8 cellular contexts compared by ENCODE assay signal in the genomic region with DNA sequence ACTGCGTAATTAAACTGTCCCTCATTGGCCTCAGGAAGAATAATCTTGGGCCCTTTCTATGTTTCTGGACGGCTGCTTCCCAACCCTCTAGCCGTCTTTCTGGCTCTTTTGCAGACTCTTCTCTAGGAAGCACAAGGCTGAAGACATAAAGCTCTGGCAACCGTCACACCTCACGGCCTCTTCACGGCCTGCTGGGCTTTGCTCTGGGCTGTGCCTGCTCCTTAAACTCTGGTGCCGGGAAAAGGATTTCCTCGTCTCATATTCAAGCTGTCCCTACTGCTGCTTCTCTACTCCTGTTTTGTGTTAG. TPM values are rescaled to one million over a fixed set of nuclear protein-coding genes. Genes with fewer than 3 reads are reported as not detected.
A peak's percentile ranks its signal among the peaks of the same experiment; 100 is the strongest.
DNase-seq lines count a peak whose midpoint lies in the region; ATAC-seq and TF ChIP-seq lines count a peak whose summit lies in the region.

No MANE protein-coding gene starts in this region.

- H3K9me3 ChIP-seq in BLaER1 treated with 17β-estradiol and CSF1 and Interleukin-3, amounts not matched to agents 10 nM and 100 nM (replicated peaks in 1 of 11): peaks cover 0 to 5% (median 0%) of the 10 kb centered on the region in 11 experiments; a peak in 1 of 22 replicates
- no peaks in the 10 kb centered on the region for H3K9me3 ChIP-seq in Karpas-422 (ENCODE audit: low read length)

- H4K20me1 ChIP-seq in BLaER1 treated with 17β-estradiol and CSF1 and Interleukin-3, amounts not matched to agents 10 nM and 100 nM: peaks cover 0 to 17% (median 0%) of the 10 kb centered on the region in 11 experiments; a peak in 2 of 22 replicates
- H4K20me1 ChIP-seq in Karpas-422 (ENCODE audit: insufficient read depth, low read depth, low read length): no peaks in the 10 kb centered on the region

- ATAC-seq in HG03159 (IDR thresholded peaks at IDR 0.05; ENCODE audit: unreplicated experiment) (no peak), GM21529 (IDR thresholded peaks at IDR 0.05; ENCODE audit: unreplicated experiment) (no peak)

- peak overlapping the region; percentile 61 to 87 (median 83) for H3K27ac ChIP-seq in BLaER1 treated with 17β-estradiol and CSF1 and Interleukin-3, amounts not matched to agents 10 nM and 100 nM
- H3K27ac ChIP-seq in Karpas-422 (ENCODE audit: low read length): peak overlapping the region; percentile 94
- peak overlapping the region in 45 of 59 donors; percentile 0 to 80 (median 53) for H3K27ac ChIP-seq in dorsolateral prefrontal cortex

- H3K79me2 ChIP-seq in Karpas-422 (ENCODE audit: low read length): peaks cover 65% of the 10 kb centered on the region

- H2AFZ ChIP-seq in Karpas-422 (ENCODE audit: low read length): no peak overlapping the region

- peak overlapping the region; percentile 81 to 96 (median 87) for H3K4me2 ChIP-seq in BLaER1 treated with 17β-estradiol and CSF1 and Interleukin-3, amounts not matched to agents 10 nM and 100 nM
- H3K4me2 ChIP-seq in Karpas-422 (ENCODE audit: low read depth, low read length, poor library complexity, severe bottlenecking): peak overlapping the region; percentile 89

- H3K4me1 ChIP-seq in BLaER1 treated with 17β-estradiol and CSF1 and Interleukin-3, amounts not matched to agents 10 nM and 100 nM: peaks cover 36 to 68% (median 43%) of the 10 kb centered on the region in 10 experiments
- H3K4me1 ChIP-seq in Karpas-422 (ENCODE audit: low read length): peaks cover 83% of the 10 kb centered on the region

- no peak for TF ChIP-seq CTCF in dorsolateral prefrontal cortex (IDR thresholded peaks at IDR 0.05 in 54 of 56, conservative IDR thresholded peaks at IDR 0.05 in 2 of 56; ENCODE audit: low read depth in 1 of 56, partially characterized antibody in 56 of 56)
- no peak for TF ChIP-seq CTCF in nephron (IDR thresholded peaks at IDR 0.05; ENCODE audit: unreplicated experiment in 3 of 3)

- H3K9ac ChIP-seq in BLaER1 treated with 17β-estradiol and CSF1 and Interleukin-3, amounts not matched to agents 10 nM and 100 nM: peak overlapping the region; percentile 66 to 84 (median 76)
- peak overlapping the region; percentile 81 for H3K9ac ChIP-seq in Karpas-422 (ENCODE audit: low read length)

- H3K27me3 Mint-ChIP-seq in nephron (ENCODE audit: low read depth): no peaks in the 10 kb centered on the region

- H3K27ac Mint-ChIP-seq in nephron: peak overlapping the region; percentile 84 to 96 (median 89)

- no peaks in the 10 kb centered on the region for H3K9me3 Mint-ChIP-seq in nephron

- H3K27me3 ChIP-seq in BLaER1 treated with 17β-estradiol and CSF1 and Interleukin-3, amounts not matched to agents 10 nM and 100 nM: no peaks in the 10 kb centered on the region
- no peaks in the 10 kb centered on the region for H3K27me3 ChIP-seq in Karpas-422 (ENCODE audit: low read length)
- H3K27me3 ChIP-seq in dorsolateral prefrontal cortex: no peaks in the 10 kb centered on the region

- no peaks in the 10 kb centered on the region for H3K9me2 ChIP-seq in Karpas-422 (replicated peaks; ENCODE audit: insufficient read depth, low read length)

- H3K4me1 Mint-ChIP-seq in nephron: peaks cover 34% of the 10 kb centered on the region

- peak; percentile 74 for DNase-seq in Karpas-422
- DNase-seq in dorsolateral prefrontal cortex: no peak
- no peak for DNase-seq in SHP77 treated with DMSO at 0.1 percent for 48 hours (lab: John Stamatoyannopoulos, UW)
- DNase-seq in NCI-H345 (lab: John Stamatoyannopoulos, UW): no peak

- peaks cover 5 to 30% (median 17%) of the 10 kb centered on the region in 11 experiments; a peak in 18 of 22 replicates for H3K36me3 ChIP-seq in BLaER1 treated with 17β-estradiol and CSF1 and Interleukin-3, amounts not matched to agents 10 nM and 100 nM
- H3K36me3 ChIP-seq in Karpas-422 (ENCODE audit: insufficient read depth, low read length): peaks cover 31% of the 10 kb centered on the region

- H3K4me3 Mint-ChIP-seq in nephron: peak overlapping the region in 1 of 3 experiments; percentile 5

- H3K36me3 Mint-ChIP-seq in nephron (ENCODE audit: low read depth): peaks cover under 1% of the 10 kb centered on the region

- peak overlapping the region; percentile 49 to 67 (median 58) for H3K4me3 ChIP-seq in BLaER1 treated with 17β-estradiol and CSF1 and Interleukin-3, amounts not matched to agents 10 nM and 100 nM
- peak overlapping the region; percentile 70 for H3K4me3 ChIP-seq in Karpas-422 (ENCODE audit: low read length)
- H3K4me3 ChIP-seq in dorsolateral prefrontal cortex: peak overlapping the region in 43 of 59 donors; percentile 2 to 54 (median 25)

- intact Hi-C loops in dorsolateral prefrontal cortex (cut with DNase I): no loop called here

RNA-seq across cellular contexts. Expression of a gene that starts 36.0 kb away (rescaled TPM):
- total RNA-seq in Karpas-422 (2014; rRNA removed; shearing (Covaris generic); ENCODE audit: low replicate concordance): 46.8 and 62.6 TPM in 2 replicates
- total RNA-seq in dorsolateral prefrontal cortex: 100 to 1,000 TPM in 1 of 120 experiments, 10 to 100 TPM in 119; 15.8 to 100 (median 34.0) TPM
